ENCODE assay signal across 8 cellular contexts in genomic region chr11:122882809-122883681, GRCh38. TPM values are rescaled to one million over a fixed set of nuclear protein-coding genes. Genes with fewer than 3 reads are reported as not detected.
DNase-seq lines count a peak whose midpoint lies in the region; ATAC-seq and TF ChIP-seq lines count a peak whose summit lies in the region.

No MANE protein-coding gene starts in this region.

- peak; percentile 50 for ATAC-seq in GM21526 (IDR thresholded peaks at IDR 0.05; ENCODE audit: low FRiP score, unreplicated experiment)
- peak; percentile 88 for ATAC-seq in mucosa of descending colon
- ATAC-seq in HG03521 (IDR thresholded peaks at IDR 0.05; ENCODE audit: unreplicated experiment), result no peak

- peak; percentile 10 for DNase-seq in BE2C
- DNase-seq in NCI-H345 treated with DMSO at 0.1 percent for 48 hours (lab: John Stamatoyannopoulos, UW; ENCODE audit: unreplicated experiment), result peak; percentile 73
- peak; percentile 77 for DNase-seq in activated CD8-positive, alpha-beta memory T cell treated with anti-CD3 and anti-CD28 coated beads, Interleukin-2, amount 50 U/mL, for 48 hours
- no peak for DNase-seq in epithelial cell of prostate (ENCODE audit: low read depth, low spot score)
- DNase-seq in mucosa of descending colon, result peak; percentile 68 to 78 (median 69)
- peak; percentile 9 to 17 for DNase-seq in stimulated activated CD8-positive, alpha-beta memory T cell treated with anti-CD3 and anti-CD28 coated beads, Interleukin-4, amount 100 ng/mL, for 1 hour (ENCODE audit: low read depth in 2 of 2, low spot score in 1 of 2)

- peaks cover 62% of the 10 kb centered on the region for H3K27me3 ChIP-seq in BE2C

- intact Hi-C loops in mucosa of descending colon (cut with DNase I, micrococcal nuclease), result no loop called here

- H3K9me3 ChIP-seq in BE2C (no peaks in the 10 kb centered on the region), mucosa of descending colon (no peaks in the 10 kb centered on the region)

- H3K4me3 ChIP-seq in BE2C (ENCODE audit: low read depth, low read length) (no peak overlapping the region), mucosa of descending colon (peak overlapping the region; percentile 31)

- peak overlapping the region; percentile 81 for H3K27ac ChIP-seq in epithelial cell of prostate

- H3K36me3 ChIP-seq in BE2C, result no peaks in the 10 kb centered on the region
- no peaks in the 10 kb centered on the region for H3K36me3 ChIP-seq in mucosa of descending colon (ENCODE audit: low read depth)

- no peak for TF ChIP-seq CTCF in BE2C (IDR thresholded peaks at IDR 0.05; ENCODE audit: low read depth, low read length)
- TF ChIP-seq CTCF in mucosa of descending colon (IDR thresholded peaks at IDR 0.05), result no peak

- H3K4me1 ChIP-seq in BE2C, result no peaks in the 10 kb centered on the region
- peaks cover 9% of the 10 kb centered on the region for H3K4me1 ChIP-seq in mucosa of descending colon (ENCODE audit: low read depth)

RNA-seq across cellular contexts. Expression of gene JHY, which starts 0.5 kb away (rescaled TPM):
- not detected for polyA plus RNA-seq in BE2C (2012; ENCODE audit: insufficient read depth, insufficient read length, low read depth)
- total RNA-seq in mucosa of descending colon, result 1 to 10 TPM; 1.5 to 5.4 (median 2.4) TPM

RNA-seq across cellular contexts. Expression of gene CRTAM, which starts 44.7 kb away (rescaled TPM):
- not detected for polyA plus RNA-seq in BE2C (2012; ENCODE audit: insufficient read depth, insufficient read length, low read depth)
- under 1 TPM; 0.26 to 0.87 (median 0.38) TPM for total RNA-seq in mucosa of descending colon
